Comparison of ENCODE assay signal across 1 cellular context in genomic region chr4:1802720-1803522, GRCh38.
TF ChIP-seq lines count a peak whose summit lies in the region.

No MANE protein-coding gene starts in this region.

TF ChIP-seq in HepG2, 621 proteins besides CTCF, POLR2A, EP300 and RAD21:
- TF ChIP-seq ZNF335 (CRISPR knock-in tag; IDR thresholded peaks at IDR 0.05) (no peak), ZNF772 (CRISPR knock-in tag; IDR thresholded peaks at IDR 0.05) (0 out of 2 replicates have a peak, but pooled peaks have one; percentile 5), DNMT1 (CRISPR knock-in tag; IDR thresholded peaks at IDR 0.05) (0 out of 2 replicates have a peak, but pooled peaks have one; percentile 1), FOXC1 (CRISPR knock-in tag; IDR thresholded peaks at IDR 0.05; ENCODE audit: borderline replicate concordance) (no peak), PHF20 (CRISPR knock-in tag; IDR thresholded peaks at IDR 0.05) (no peak), PHF5A (CRISPR knock-in tag; IDR thresholded peaks at IDR 0.05; ENCODE audit: low read depth, unreplicated experiment) (peak; percentile 16), TGIF2 (CRISPR knock-in tag; IDR thresholded peaks at IDR 0.05) (no peak), DR1 (CRISPR knock-in tag; IDR thresholded peaks at IDR 0.05) (no peak), IRF2 (CRISPR knock-in tag; IDR thresholded peaks at IDR 0.05) (0 out of 2 replicates have a peak, but pooled peaks have one; percentile 5), REPIN1 (CRISPR knock-in tag; IDR thresholded peaks at IDR 0.05; ENCODE audit: borderline replicate concordance, low read depth) (0 out of 2 replicates have a peak, but pooled peaks have one; percentile 6), MTA1 (CRISPR knock-in tag; IDR thresholded peaks at IDR 0.05; ENCODE audit: borderline replicate concordance) (peak; percentile 13; the same call in 1 of the 2 replicates), ZNF326 (CRISPR knock-in tag; IDR thresholded peaks at IDR 0.05; ENCODE audit: borderline replicate concordance) (peak; percentile 75; the same call in 1 of the 2 replicates), AKAP8 (CRISPR knock-in tag; IDR thresholded peaks at IDR 0.05) (peak; percentile 35; the same call in 1 of the 2 replicates), THAP7 (CRISPR knock-in tag; IDR thresholded peaks at IDR 0.05) (no peak), ZFP36 (IDR thresholded peaks at IDR 0.05; ENCODE audit: borderline replicate concordance, low read depth, low read length, partially characterized antibody) (peak; percentile 43), ZNF543 (CRISPR knock-in tag; IDR thresholded peaks at IDR 0.05) (0 out of 2 replicates have a peak, but pooled peaks have one; percentile 12), AGO2 (optimal IDR thresholded peaks at IDR 0.05; ENCODE audit: low read depth, low read length) (peak; percentile 87), GTF3A (CRISPR knock-in tag; conservative IDR thresholded peaks at IDR 0.05) (0 out of 2 replicates have a peak, but pooled peaks have one; percentile 16), RBFOX2 (IDR thresholded peaks at IDR 0.05; ENCODE audit: low read depth, low read length) (peak; percentile 80), ZNF678 (CRISPR knock-in tag; IDR thresholded peaks at IDR 0.05) (peak; percentile 4; the same call in 1 of the 2 replicates), ZNF225 (CRISPR knock-in tag; IDR thresholded peaks at IDR 0.05) (no peak), FLYWCH1 (CRISPR knock-in tag; IDR thresholded peaks at IDR 0.05) (no peak), FOXA3 (CRISPR knock-in tag; IDR thresholded peaks at IDR 0.05) (no peak), ZNF883 (CRISPR knock-in tag; IDR thresholded peaks at IDR 0.05; ENCODE audit: not compliant biosample characterization) (peak; percentile 6), GABPB1 (CRISPR knock-in tag; IDR thresholded peaks at IDR 0.05) (peak; percentile 27; the same call in 1 of the 2 replicates)
- TF ChIP-seq, protein P1, sequence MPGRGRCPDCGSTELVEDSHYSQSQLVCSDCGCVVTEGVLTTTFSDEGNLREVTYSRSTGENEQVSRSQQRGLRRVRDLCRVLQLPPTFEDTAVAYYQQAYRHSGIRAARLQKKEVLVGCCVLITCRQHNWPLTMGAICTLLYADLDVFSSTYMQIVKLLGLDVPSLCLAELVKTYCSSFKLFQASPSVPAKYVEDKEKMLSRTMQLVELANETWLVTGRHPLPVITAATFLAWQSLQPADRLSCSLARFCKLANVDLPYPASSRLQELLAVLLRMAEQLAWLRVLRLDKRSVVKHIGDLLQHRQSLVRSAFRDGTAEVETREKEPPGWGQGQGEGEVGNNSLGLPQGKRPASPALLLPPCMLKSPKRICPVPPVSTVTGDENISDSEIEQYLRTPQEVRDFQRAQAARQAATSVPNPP (CRISPR knock-in tag; IDR thresholded peaks at IDR 0.05): no peak
- TF ChIP-seq, protein P2, sequence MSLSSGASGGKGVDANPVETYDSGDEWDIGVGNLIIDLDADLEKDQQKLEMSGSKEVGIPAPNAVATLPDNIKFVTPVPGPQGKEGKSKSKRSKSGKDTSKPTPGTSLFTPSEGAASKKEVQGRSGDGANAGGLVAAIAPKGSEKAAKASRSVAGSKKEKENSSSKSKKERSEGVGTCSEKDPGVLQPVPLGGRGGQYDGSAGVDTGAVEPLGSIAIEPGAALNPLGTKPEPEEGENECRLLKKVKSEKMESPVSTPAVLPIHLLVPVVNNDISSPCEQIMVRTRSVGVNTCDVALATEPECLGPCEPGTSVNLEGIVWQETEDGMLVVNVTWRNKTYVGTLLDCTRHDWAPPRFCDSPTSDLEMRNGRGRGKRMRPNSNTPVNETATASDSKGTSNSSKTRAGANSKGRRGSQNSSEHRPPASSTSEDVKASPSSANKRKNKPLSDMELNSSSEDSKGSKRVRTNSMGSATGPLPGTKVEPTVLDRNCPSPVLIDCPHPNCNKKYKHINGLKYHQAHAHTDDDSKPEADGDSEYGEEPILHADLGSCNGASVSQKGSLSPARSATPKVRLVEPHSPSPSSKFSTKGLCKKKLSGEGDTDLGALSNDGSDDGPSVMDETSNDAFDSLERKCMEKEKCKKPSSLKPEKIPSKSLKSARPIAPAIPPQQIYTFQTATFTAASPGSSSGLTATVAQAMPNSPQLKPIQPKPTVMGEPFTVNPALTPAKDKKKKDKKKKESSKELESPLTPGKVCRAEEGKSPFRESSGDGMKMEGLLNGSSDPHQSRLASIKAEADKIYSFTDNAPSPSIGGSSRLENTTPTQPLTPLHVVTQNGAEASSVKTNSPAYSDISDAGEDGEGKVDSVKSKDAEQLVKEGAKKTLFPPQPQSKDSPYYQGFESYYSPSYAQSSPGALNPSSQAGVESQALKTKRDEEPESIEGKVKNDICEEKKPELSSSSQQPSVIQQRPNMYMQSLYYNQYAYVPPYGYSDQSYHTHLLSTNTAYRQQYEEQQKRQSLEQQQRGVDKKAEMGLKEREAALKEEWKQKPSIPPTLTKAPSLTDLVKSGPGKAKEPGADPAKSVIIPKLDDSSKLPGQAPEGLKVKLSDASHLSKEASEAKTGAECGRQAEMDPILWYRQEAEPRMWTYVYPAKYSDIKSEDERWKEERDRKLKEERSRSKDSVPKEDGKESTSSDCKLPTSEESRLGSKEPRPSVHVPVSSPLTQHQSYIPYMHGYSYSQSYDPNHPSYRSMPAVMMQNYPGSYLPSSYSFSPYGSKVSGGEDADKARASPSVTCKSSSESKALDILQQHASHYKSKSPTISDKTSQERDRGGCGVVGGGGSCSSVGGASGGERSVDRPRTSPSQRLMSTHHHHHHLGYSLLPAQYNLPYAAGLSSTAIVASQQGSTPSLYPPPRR (CRISPR knock-in tag; IDR thresholded peaks at IDR 0.05; ENCODE audit: borderline replicate concordance): 0 out of 2 replicates have a peak, but pooled peaks have one; percentile 1
- TF ChIP-seq, protein P3, sequence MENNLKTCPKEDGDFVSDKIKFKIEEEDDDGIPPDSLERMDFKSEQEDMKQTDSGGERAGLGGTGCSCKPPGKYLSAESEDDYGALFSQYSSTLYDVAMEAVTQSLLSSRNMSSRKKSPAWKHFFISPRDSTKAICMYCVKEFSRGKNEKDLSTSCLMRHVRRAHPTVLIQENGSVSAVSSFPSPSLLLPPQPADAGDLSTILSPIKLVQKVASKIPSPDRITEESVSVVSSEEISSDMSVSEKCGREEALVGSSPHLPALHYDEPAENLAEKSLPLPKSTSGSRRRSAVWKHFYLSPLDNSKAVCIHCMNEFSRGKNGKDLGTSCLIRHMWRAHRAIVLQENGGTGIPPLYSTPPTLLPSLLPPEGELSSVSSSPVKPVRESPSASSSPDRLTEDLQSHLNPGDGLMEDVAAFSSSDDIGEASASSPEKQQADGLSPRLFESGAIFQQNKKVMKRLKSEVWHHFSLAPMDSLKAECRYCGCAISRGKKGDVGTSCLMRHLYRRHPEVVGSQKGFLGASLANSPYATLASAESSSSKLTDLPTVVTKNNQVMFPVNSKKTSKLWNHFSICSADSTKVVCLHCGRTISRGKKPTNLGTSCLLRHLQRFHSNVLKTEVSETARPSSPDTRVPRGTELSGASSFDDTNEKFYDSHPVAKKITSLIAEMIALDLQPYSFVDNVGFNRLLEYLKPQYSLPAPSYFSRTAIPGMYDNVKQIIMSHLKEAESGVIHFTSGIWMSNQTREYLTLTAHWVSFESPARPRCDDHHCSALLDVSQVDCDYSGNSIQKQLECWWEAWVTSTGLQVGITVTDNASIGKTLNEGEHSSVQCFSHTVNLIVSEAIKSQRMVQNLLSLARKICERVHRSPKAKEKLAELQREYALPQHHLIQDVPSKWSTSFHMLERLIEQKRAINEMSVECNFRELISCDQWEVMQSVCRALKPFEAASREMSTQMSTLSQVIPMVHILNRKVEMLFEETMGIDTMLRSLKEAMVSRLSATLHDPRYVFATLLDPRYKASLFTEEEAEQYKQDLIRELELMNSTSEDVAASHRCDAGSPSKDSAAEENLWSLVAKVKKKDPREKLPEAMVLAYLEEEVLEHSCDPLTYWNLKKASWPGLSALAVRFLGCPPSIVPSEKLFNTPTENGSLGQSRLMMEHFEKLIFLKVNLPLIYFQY (CRISPR knock-in tag; IDR thresholded peaks at IDR 0.05; ENCODE audit: borderline replicate concordance): peak; percentile 6; the same call in 1 of the 2 replicates
- TF ChIP-seq, protein P4, sequence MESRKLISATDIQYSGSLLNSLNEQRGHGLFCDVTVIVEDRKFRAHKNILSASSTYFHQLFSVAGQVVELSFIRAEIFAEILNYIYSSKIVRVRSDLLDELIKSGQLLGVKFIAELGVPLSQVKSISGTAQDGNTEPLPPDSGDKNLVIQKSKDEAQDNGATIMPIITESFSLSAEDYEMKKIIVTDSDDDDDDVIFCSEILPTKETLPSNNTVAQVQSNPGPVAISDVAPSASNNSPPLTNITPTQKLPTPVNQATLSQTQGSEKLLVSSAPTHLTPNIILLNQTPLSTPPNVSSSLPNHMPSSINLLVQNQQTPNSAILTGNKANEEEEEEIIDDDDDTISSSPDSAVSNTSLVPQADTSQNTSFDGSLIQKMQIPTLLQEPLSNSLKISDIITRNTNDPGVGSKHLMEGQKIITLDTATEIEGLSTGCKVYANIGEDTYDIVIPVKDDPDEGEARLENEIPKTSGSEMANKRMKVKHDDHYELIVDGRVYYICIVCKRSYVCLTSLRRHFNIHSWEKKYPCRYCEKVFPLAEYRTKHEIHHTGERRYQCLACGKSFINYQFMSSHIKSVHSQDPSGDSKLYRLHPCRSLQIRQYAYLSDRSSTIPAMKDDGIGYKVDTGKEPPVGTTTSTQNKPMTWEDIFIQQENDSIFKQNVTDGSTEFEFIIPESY (CRISPR knock-in tag; IDR thresholded peaks at IDR 0.05): peak; percentile 39; the same call in 1 of the 2 replicates
